20 cellular contexts compared by ENCODE assay signal in genomic region chr20:63533871-63534393, GRCh38. TPM values are rescaled to one million over a fixed set of nuclear protein-coding genes. Genes with fewer than 3 reads are reported as not detected.
DNase-seq lines count a peak whose midpoint lies in the region; ATAC-seq, FAIRE-seq and TF ChIP-seq lines count a peak whose summit lies in the region.
"Had no signal": no experiment of that assay in that cellular context is flagged by ENCODE, and none has a peak within 500 bp of the region (broad histone marks: within the 10 kb centered on the region; RNA-seq: fewer than 3 reads in every experiment).

No MANE protein-coding gene starts in this region.

- no peak overlapping the region for H3K9ac ChIP-seq in HepG2 (ENCODE audit: insufficient read depth, low read depth, low read length)

- H3K4me3 ChIP-seq in HepG2 (replicated peaks in 1 of 3; ENCODE audit: insufficient read depth in 1 of 3, low read depth in 2 of 3, low read length in 3 of 3) (peak overlapping the region in 1 of 3 experiments; percentile 14; a peak in 1 of 6 replicates), transverse colon (no peak overlapping the region)
- H3K4me3 ChIP-seq: gastrocnemius medialis, SJSA1 had no signal

- peaks cover 9% of the 10 kb centered on the region for H3K4me1 Mint-ChIP-seq in activated T-cell treated with anti-CD3 and anti-CD28 coated beads, Interleukin-2, amount 50 U/mL, for 4 hours (ENCODE audit: low read depth)
- H3K4me1 Mint-ChIP-seq in MCF 10A (ENCODE audit: insufficient read depth, unreplicated experiment) = peaks cover 21% of the 10 kb centered on the region

- H3K4me3 Mint-ChIP-seq in activated T-cell treated with anti-CD3 and anti-CD28 coated beads, Interleukin-2, amount 50 U/mL, for 4 hours = no peak overlapping the region
- H3K4me3 Mint-ChIP-seq in MCF 10A (ENCODE audit: unreplicated experiment) = no peak overlapping the region
- H3K4me3 Mint-ChIP-seq: effector memory CD8-positive, alpha-beta T cell had no signal

- H4K20me1 ChIP-seq in HepG2 (ENCODE audit: insufficient read depth, low read length) = peaks cover 4% of the 10 kb centered on the region; the same call in 1 of the 2 replicates

- H3K4me1 ChIP-seq in HepG2 (ENCODE audit: insufficient read depth, low read length) (peaks cover 42% of the 10 kb centered on the region), transverse colon (peaks cover 14 to 54% (median 34%) of the 10 kb centered on the region in 4 donors)

- no peaks in the 10 kb centered on the region for H3K27me3 Mint-ChIP-seq in activated T-cell treated with anti-CD3 and anti-CD28 coated beads, Interleukin-2, amount 50 U/mL, for 4 hours (ENCODE audit: low read depth)
- H3K27me3 Mint-ChIP-seq in MCF 10A (ENCODE audit: insufficient read depth, unreplicated experiment) = no peaks in the 10 kb centered on the region
- H3K27me3 Mint-ChIP-seq: effector memory CD8-positive, alpha-beta T cell had no signal

- in situ Hi-C loops in HepG2 (cut with HindIII; ENCODE audit: extremely low pct_ligation_motif_present, low pct_unique_long_range_greater_than_20kb) (no loop called here), transverse colon (cut with MboI; ENCODE audit: low pct_ligation_motif_present in 1 of 4, low pct_unique_long_range_greater_than_20kb in 1 of 4, low sequenced_read_pairs in 3 of 4) (loop anchor here in 1 of 4 donors (25.0 kb wide), 1 partner anchor 103 kb away; the partner anchor contains the start of gene GMEB2)

- BruUV-seq in MCF 10A (replicated peaks; lab: Mats Ljungman, UMichigan) (no TSS peak), HepG2 (replicated peaks; lab: Mats Ljungman, UMichigan) (no TSS peak)

- H3K9me3 ChIP-seq in HepG2 (ENCODE audit: low read length) (no peaks in the 10 kb centered on the region), transverse colon (no peaks in the 10 kb centered on the region)
- H3K9me3 ChIP-seq: gastrocnemius medialis, SJSA1 had no signal

- WGBS in HepG2 (ENCODE audit: low lambda C conversion rate) = 38% methylated on average over 27 of the region's 28 CpGs
- WGBS in transverse colon (ENCODE audit: low coverage in 1 of 2), 2 donors = 55% methylated on average over 13 of the region's 28 CpGs; no CpG with 5 or more reads in 1 of the 2 donors

- TF ChIP-seq CTCF in MCF 10A (IDR thresholded peaks at IDR 0.05; ENCODE audit: unreplicated experiment) (no peak), HepG2 (CRISPR knock-in tag; IDR thresholded peaks at IDR 0.05) (no peak), transverse colon (IDR thresholded peaks at IDR 0.05) (no peak)

- intact Hi-C loops in MCF 10A (cut with micrococcal nuclease) = loop anchor here (10.0 kb wide), 1 partner anchor 111 kb away; no protein-coding TSS in a partner anchor
- intact Hi-C loops in HepG2 (cut with micrococcal nuclease; ENCODE audit: unreplicated experiment) = loop anchor here (10.0 kb wide), 1 partner anchor 121 kb away; the partner anchor contains the start of genes RTEL1 and STMN3
- intact Hi-C loops in transverse colon (cut with DNase I; ENCODE audit: low total_unique reads) = loop anchor here (10.0 kb wide), 1 partner anchor 251 kb away; no protein-coding TSS in a partner anchor

- no peak for ATAC-seq in activated T-cell treated with anti-CD3 and anti-CD28 coated beads, Interleukin-2, amount 50 U/mL, for 4 hours
- ATAC-seq in HepG2 = no peak
- ATAC-seq: effector memory CD8-positive, alpha-beta T cell; gastrocnemius medialis had no signal

- no peaks in the 10 kb centered on the region for H3K79me2 ChIP-seq in HepG2 (ENCODE audit: insufficient read depth, low read length)

- H3K27me3 ChIP-seq in HepG2 (ENCODE audit: control insufficient read depth in 1 of 2, insufficient read depth in 2 of 2, low read length in 2 of 2) (peaks cover 38 to 62% of the 10 kb centered on the region in 2 experiments), transverse colon (peaks cover 10% of the 10 kb centered on the region)

- H3K27ac Mint-ChIP-seq in MCF 10A (ENCODE audit: low read depth, unreplicated experiment) = no peak overlapping the region

- H3K27ac ChIP-seq in HepG2 (ENCODE audit: extremely low read length, insufficient read depth, low read length) (no peak overlapping the region), transverse colon (peak overlapping the region; percentile 85 to 97 (median 88))
- H3K27ac ChIP-seq: gastrocnemius medialis, SJSA1 had no signal

- FAIRE-seq in HepG2 (lab: Jason Lieb, UNC) = no peak
- FAIRE-seq: TTC549 had no signal

- CTCF ChIA-PET in MCF 10A (lab: Yijun Ruan, JAX) (interaction anchor here (1.0 kb wide), 1 partner anchor 12 kb away, joined by 3 read pairs; no protein-coding TSS in a partner anchor), HepG2 (lab: Yijun Ruan, JAX; ENCODE audit: low intra/inter-chr PET ratio, low total read pairs) (no interaction called here)

- TF ChIP-seq EP300 in HepG2 (IDR thresholded peaks at IDR 0.05; ENCODE audit: low read depth in 2 of 2, low read length in 2 of 2) (no peak), HepG2 (CRISPR knock-in tag; IDR thresholded peaks at IDR 0.05; ENCODE audit: borderline replicate concordance) (no peak), transverse colon (IDR thresholded peaks at IDR 0.05; ENCODE audit: low read depth) (no peak)

- DNase-seq in activated T-cell treated with anti-CD3 and anti-CD28 coated beads, Interleukin-2, amount 50 U/mL, for 1 hour = peak; percentile 16
- no peak for DNase-seq in activated T-cell treated with anti-CD3 and anti-CD28 coated beads, Interleukin-2, amount 50 U/mL, for 4 hours
- DNase-seq in MCF 10A (ENCODE audit: unreplicated experiment) (peak; percentile 74), HepG2 (ENCODE audit: low spot score) (no peak), transverse colon (peak; percentile 89), NCI-H82 treated with DMSO at 0.1 percent for 48 hours (lab: John Stamatoyannopoulos, UW; ENCODE audit: unreplicated experiment) (no peak), GM03348 (ENCODE audit: low spot score) (no peak), NCI-H1048 (lab: John Stamatoyannopoulos, UW) (no peak)
- DNase-seq: effector memory CD8-positive, alpha-beta T cell; gastrocnemius medialis; GF-D8; MV-4-11; NCI-H2171 treated with DMSO at 0.1 percent for 48 hours; stimulated activated CD4-positive, alpha-beta T cell treated with anti-CD3 and anti-CD28 coated beads, Interleukin-2, amount 100 ng/mL, for 24 hours; stimulated activated CD8-positive, alpha-beta memory T cell treated with anti-CD3 and anti-CD28 coated beads, Interleukin-4, amount 100 ng/mL, for 48 hours; trophoblast cell had no signal

- TF ChIP-seq POLR2A in HepG2 (IDR thresholded peaks at IDR 0.05; ENCODE audit: insufficient read depth in 1 of 2, low read depth in 2 of 2, low read length in 2 of 2) (no peak), transverse colon (IDR thresholded peaks at IDR 0.05) (peak; percentile 82)

- H3K36me3 ChIP-seq in HepG2 (replicated peaks in 1 of 2; ENCODE audit: control insufficient read depth in 1 of 2, insufficient read depth in 2 of 2, low read length in 2 of 2) = no peaks in the 10 kb centered on the region
- no peaks in the 10 kb centered on the region for H3K36me3 ChIP-seq in transverse colon
- H3K36me3 ChIP-seq: gastrocnemius medialis, SJSA1 had no signal

- no peaks in the 10 kb centered on the region for H3K36me3 Mint-ChIP-seq in activated T-cell treated with anti-CD3 and anti-CD28 coated beads, Interleukin-2, amount 50 U/mL, for 4 hours (ENCODE audit: insufficient read depth)
- H3K36me3 Mint-ChIP-seq in MCF 10A (ENCODE audit: insufficient read depth, unreplicated experiment) = no peaks in the 10 kb centered on the region

- TF ChIP-seq RAD21 in HepG2 (CRISPR knock-in tag; IDR thresholded peaks at IDR 0.05) = no peak

- H2AFZ ChIP-seq in HepG2 (ENCODE audit: low read length) = no peak overlapping the region

- POLR2A ChIA-PET in MCF 10A (lab: Yijun Ruan, JAX) (interaction anchor here (0.6 to 11.8 kb wide), 11 partner anchors 8 to 447 kb away, joined by 3 to 124 read pairs (median 4); partner anchors contain the start of genes GMEB2, PPDPF, PRPF6 and TPD52L2), HepG2 (lab: Yijun Ruan, JAX) (interaction anchor here (1.5 to 2.7 kb wide), 3 partner anchors 11 to 92 kb away, joined by 3 to 9 read pairs (median 5); partner anchors contain the start of gene PPDPF)

- no peaks in the 10 kb centered on the region for H3K9me3 Mint-ChIP-seq in activated T-cell treated with anti-CD3 and anti-CD28 coated beads, Interleukin-2, amount 50 U/mL, for 4 hours
- H3K9me3 Mint-ChIP-seq in MCF 10A (ENCODE audit: unreplicated experiment) = no peaks in the 10 kb centered on the region
- H3K9me3 Mint-ChIP-seq: effector memory CD8-positive, alpha-beta T cell had no signal

- H3K4me2 ChIP-seq in HepG2 (ENCODE audit: low read depth, low read length) = peak overlapping the region; percentile 10; the same call in 1 of the 2 replicates

RNA-seq across cellular contexts. Expression of gene PTK6, which starts 3.2 kb away (rescaled TPM):
- under 1 TPM; 0.13 to 0.21 (median 0.16) TPM for total RNA-seq in activated T-cell treated with anti-CD3 and anti-CD28 coated beads, Interleukin-2, amount 50 U/mL, for 4 hours
- total RNA-seq in MCF 10A (2022) (3.8 and 4.4 TPM in 2 replicates), HepG2 (2016; rRNA removed; fragmentation: Illumina TruSeq; extraction: Trizol) (not detected in 2 replicates), transverse colon (100 to 1,000 TPM in 2 of 4 donors, 10 to 100 TPM in 2; 90.5 to 147 (median 103) TPM)
- total RNA-seq in HepG2 (2016; cell fraction: cytosol; rRNA removed; fragmentation: Illumina TruSeq; extraction: Trizol; ENCODE audit: low read depth) = not detected in 2 replicates
- total RNA-seq in HepG2 (2016; cell fraction: insoluble cytoplasmic fraction; rRNA removed; fragmentation: Illumina TruSeq; extraction: Trizol) = not detected in 2 replicates
- not detected in 2 replicates for total RNA-seq in HepG2 (2016; cell fraction: membrane; rRNA removed; fragmentation: Illumina TruSeq; extraction: Trizol)
- total RNA-seq in HepG2 (2016; cell fraction: nucleus; rRNA removed; fragmentation: Illumina TruSeq; extraction: Trizol) = not detected in 2 replicates
- 0.07 and 0.08 TPM in 2 replicates for polyA plus RNA-seq in HepG2 (2011; rRNA removed)
- 0.05 and 0.08 TPM in 2 replicates for polyA plus RNA-seq in HepG2 (2011; cell fraction: cytosol; rRNA removed)
- polyA plus RNA-seq in HepG2 (2011; cell fraction: nucleus; rRNA removed) = 0.27 and 0.42 TPM in 2 replicates
- 0.09 and 0.11 TPM in 2 replicates for polyA plus RNA-seq in HepG2 (2012)
- not detected in 2 replicates for polyA plus RNA-seq in HepG2 (2016; cell fraction: cytosol; fragmentation: Illumina TruSeq; extraction: Trizol; ENCODE audit: low read depth)
- polyA plus RNA-seq in HepG2 (2016; cell fraction: insoluble cytoplasmic fraction; fragmentation: Illumina TruSeq; extraction: Trizol; ENCODE audit: low read depth) = not detected in 2 replicates
- polyA plus RNA-seq in HepG2 (2016; cell fraction: membrane; fragmentation: Illumina TruSeq; extraction: Trizol; ENCODE audit: low read depth) = not detected in 2 replicates
- not detected in 2 replicates for polyA plus RNA-seq in HepG2 (2016; cell fraction: nucleus; fragmentation: Illumina TruSeq; extraction: Trizol; ENCODE audit: insufficient read depth, low read depth)
- 0.18 and 9.4 TPM in 2 replicates for polyA minus RNA-seq in HepG2 (2011; rRNA and poly(A)+ RNA removed; ENCODE audit: low replicate concordance)
- not detected in 2 replicates for polyA minus RNA-seq in HepG2 (2011; cell fraction: cytosol; rRNA and poly(A)+ RNA removed)
- 0.12 and 0.13 TPM in 2 replicates for polyA minus RNA-seq in HepG2 (2011; cell fraction: nucleus; rRNA and poly(A)+ RNA removed)
- total RNA-seq: SJSA1 had no signal

RNA-seq across cellular contexts. Expression of gene PPDPF, which starts 13.4 kb away (rescaled TPM):
- 100 to 1,000 TPM; 137 to 171 (median 165) TPM for total RNA-seq in activated T-cell treated with anti-CD3 and anti-CD28 coated beads, Interleukin-2, amount 50 U/mL, for 4 hours
- total RNA-seq in MCF 10A (2022) (315 and 355 TPM in 2 replicates), HepG2 (2016; rRNA removed; fragmentation: Illumina TruSeq; extraction: Trizol) (6.0 and 7.0 TPM in 2 replicates), transverse colon (100 to 1,000 TPM; 320 to 695 (median 517) TPM)
- 21.9 and 23.8 TPM in 2 replicates for total RNA-seq in HepG2 (2016; cell fraction: cytosol; rRNA removed; fragmentation: Illumina TruSeq; extraction: Trizol; ENCODE audit: low read depth)
- 4.3 and 5.4 TPM in 2 replicates for total RNA-seq in HepG2 (2016; cell fraction: insoluble cytoplasmic fraction; rRNA removed; fragmentation: Illumina TruSeq; extraction: Trizol)
- 16.4 and 22.5 TPM in 2 replicates for total RNA-seq in HepG2 (2016; cell fraction: membrane; rRNA removed; fragmentation: Illumina TruSeq; extraction: Trizol)
- 5.4 and 6.2 TPM in 2 replicates for total RNA-seq in HepG2 (2016; cell fraction: nucleus; rRNA removed; fragmentation: Illumina TruSeq; extraction: Trizol)
- polyA plus RNA-seq in HepG2 (2011; rRNA removed) = 1.8 and 2.2 TPM in 2 replicates
- polyA plus RNA-seq in HepG2 (2011; cell fraction: cytosol; rRNA removed) = 2.4 and 6.2 TPM in 2 replicates
- polyA plus RNA-seq in HepG2 (2011; cell fraction: nucleus; rRNA removed) = 6.3 and 9.5 TPM in 2 replicates
- 12.0 and 18.6 TPM in 2 replicates for polyA plus RNA-seq in HepG2 (2012)
- 606 and 718 TPM in 2 replicates for polyA plus RNA-seq in HepG2 (2016; cell fraction: cytosol; fragmentation: Illumina TruSeq; extraction: Trizol; ENCODE audit: low read depth)
- polyA plus RNA-seq in HepG2 (2016; cell fraction: insoluble cytoplasmic fraction; fragmentation: Illumina TruSeq; extraction: Trizol; ENCODE audit: low read depth) = 42.4 and 57.7 TPM in 2 replicates
- polyA plus RNA-seq in HepG2 (2016; cell fraction: membrane; fragmentation: Illumina TruSeq; extraction: Trizol; ENCODE audit: low read depth) = 288 and 295 TPM in 2 replicates
- polyA plus RNA-seq in HepG2 (2016; cell fraction: nucleus; fragmentation: Illumina TruSeq; extraction: Trizol; ENCODE audit: insufficient read depth, low read depth) = 40.1 and 40.2 TPM in 2 replicates
- polyA minus RNA-seq in HepG2 (2011; rRNA and poly(A)+ RNA removed; ENCODE audit: low replicate concordance) = 8.4 and 13.9 TPM in 2 replicates
- polyA minus RNA-seq in HepG2 (2011; cell fraction: cytosol; rRNA and poly(A)+ RNA removed) = 15.8 and 39.4 TPM in 2 replicates
- polyA minus RNA-seq in HepG2 (2011; cell fraction: nucleus; rRNA and poly(A)+ RNA removed) = 4.5 and 4.8 TPM in 2 replicates

RNA-seq across cellular contexts. Expression of gene SRMS, which starts 13.6 kb away (rescaled TPM):
- total RNA-seq in activated T-cell treated with anti-CD3 and anti-CD28 coated beads, Interleukin-2, amount 50 U/mL, for 4 hours = not detected
- total RNA-seq in MCF 10A (2022) = 0.81 and 1.4 TPM in 2 replicates
- not detected in 2 replicates for total RNA-seq in HepG2 (2016; rRNA removed; fragmentation: Illumina TruSeq; extraction: Trizol)
- not detected in 2 replicates for total RNA-seq in HepG2 (2016; cell fraction: cytosol; rRNA removed; fragmentation: Illumina TruSeq; extraction: Trizol; ENCODE audit: low read depth)
- not detected in 2 replicates for total RNA-seq in HepG2 (2016; cell fraction: insoluble cytoplasmic fraction; rRNA removed; fragmentation: Illumina TruSeq; extraction: Trizol)
- not detected in 2 replicates for total RNA-seq in HepG2 (2016; cell fraction: membrane; rRNA removed; fragmentation: Illumina TruSeq; extraction: Trizol)
- not detected in 2 replicates for total RNA-seq in HepG2 (2016; cell fraction: nucleus; rRNA removed; fragmentation: Illumina TruSeq; extraction: Trizol)
- polyA plus RNA-seq in HepG2 (2011; rRNA removed) = 0.09 TPM in 1 of 2 replicates, not detected in the other
- not detected in 2 replicates for polyA plus RNA-seq in HepG2 (2011; cell fraction: cytosol; rRNA removed)
- 0.10 and 0.37 TPM in 2 replicates for polyA plus RNA-seq in HepG2 (2011; cell fraction: nucleus; rRNA removed)
- 0.17 TPM in 1 of 2 replicates, not detected in the other for polyA plus RNA-seq in HepG2 (2012)
- polyA plus RNA-seq in HepG2 (2016; cell fraction: cytosol; fragmentation: Illumina TruSeq; extraction: Trizol; ENCODE audit: low read depth) = not detected in 2 replicates
- not detected in 2 replicates for polyA plus RNA-seq in HepG2 (2016; cell fraction: insoluble cytoplasmic fraction; fragmentation: Illumina TruSeq; extraction: Trizol; ENCODE audit: low read depth)
- not detected in 2 replicates for polyA plus RNA-seq in HepG2 (2016; cell fraction: membrane; fragmentation: Illumina TruSeq; extraction: Trizol; ENCODE audit: low read depth)
- not detected in 2 replicates for polyA plus RNA-seq in HepG2 (2016; cell fraction: nucleus; fragmentation: Illumina TruSeq; extraction: Trizol; ENCODE audit: insufficient read depth, low read depth)
- 0.28 TPM in 1 of 2 replicates, not detected in the other for polyA minus RNA-seq in HepG2 (2011; rRNA and poly(A)+ RNA removed; ENCODE audit: low replicate concordance)
- polyA minus RNA-seq in HepG2 (2011; cell fraction: cytosol; rRNA and poly(A)+ RNA removed) = not detected in 2 replicates
- not detected in 2 replicates for polyA minus RNA-seq in HepG2 (2011; cell fraction: nucleus; rRNA and poly(A)+ RNA removed)
- total RNA-seq in transverse colon = under 1 TPM in 1 of 4 donors, not detected in 3; 0.79 TPM
- total RNA-seq: activated CD8-positive, alpha-beta memory T cell treated with anti-CD3 and anti-CD28 coated beads for 36 hours; gastrocnemius medialis; myocyte; SJSA1 had no signal

RNA-seq across cellular contexts. Expression of gene FNDC11, which starts 20.0 kb away (rescaled TPM):
- under 1 TPM; 0.13 to 0.19 (median 0.18) TPM for total RNA-seq in activated T-cell treated with anti-CD3 and anti-CD28 coated beads, Interleukin-2, amount 50 U/mL, for 4 hours
- total RNA-seq in MCF 10A (2022) (2.4 and 3.9 TPM in 2 replicates), HepG2 (2016; rRNA removed; fragmentation: Illumina TruSeq; extraction: Trizol) (not detected in 2 replicates), transverse colon (not detected)
- total RNA-seq in HepG2 (2016; cell fraction: cytosol; rRNA removed; fragmentation: Illumina TruSeq; extraction: Trizol; ENCODE audit: low read depth) = not detected in 2 replicates
- total RNA-seq in HepG2 (2016; cell fraction: insoluble cytoplasmic fraction; rRNA removed; fragmentation: Illumina TruSeq; extraction: Trizol) = not detected in 2 replicates
- total RNA-seq in HepG2 (2016; cell fraction: membrane; rRNA removed; fragmentation: Illumina TruSeq; extraction: Trizol) = not detected in 2 replicates
- not detected in 2 replicates for total RNA-seq in HepG2 (2016; cell fraction: nucleus; rRNA removed; fragmentation: Illumina TruSeq; extraction: Trizol)
- 0.07 and 0.13 TPM in 2 replicates for polyA plus RNA-seq in HepG2 (2011; rRNA removed)
- polyA plus RNA-seq in HepG2 (2011; cell fraction: cytosol; rRNA removed) = 0.19 and 0.23 TPM in 2 replicates
- polyA plus RNA-seq in HepG2 (2011; cell fraction: nucleus; rRNA removed) = 0.45 and 0.48 TPM in 2 replicates
- 0.05 TPM in 1 of 2 replicates, not detected in the other for polyA plus RNA-seq in HepG2 (2012)
- not detected in 2 replicates for polyA plus RNA-seq in HepG2 (2016; cell fraction: cytosol; fragmentation: Illumina TruSeq; extraction: Trizol; ENCODE audit: low read depth)
- not detected in 2 replicates for polyA plus RNA-seq in HepG2 (2016; cell fraction: insoluble cytoplasmic fraction; fragmentation: Illumina TruSeq; extraction: Trizol; ENCODE audit: low read depth)
- polyA plus RNA-seq in HepG2 (2016; cell fraction: membrane; fragmentation: Illumina TruSeq; extraction: Trizol; ENCODE audit: low read depth) = not detected in 2 replicates
- polyA plus RNA-seq in HepG2 (2016; cell fraction: nucleus; fragmentation: Illumina TruSeq; extraction: Trizol; ENCODE audit: insufficient read depth, low read depth) = not detected in 2 replicates
- polyA minus RNA-seq in HepG2 (2011; rRNA and poly(A)+ RNA removed; ENCODE audit: low replicate concordance) = 0.10 and 0.84 TPM in 2 replicates
- polyA minus RNA-seq in HepG2 (2011; cell fraction: cytosol; rRNA and poly(A)+ RNA removed) = not detected in 2 replicates
- not detected in 2 replicates for polyA minus RNA-seq in HepG2 (2011; cell fraction: nucleus; rRNA and poly(A)+ RNA removed)

RNA-seq across cellular contexts. Expression of gene EEF1A2, which starts 35.0 kb away (rescaled TPM):
- total RNA-seq in activated T-cell treated with anti-CD3 and anti-CD28 coated beads, Interleukin-2, amount 50 U/mL, for 4 hours = under 1 TPM; 0.63 to 0.96 (median 0.74) TPM
- total RNA-seq in MCF 10A (2022) (3.3 and 9.9 TPM in 2 replicates), HepG2 (2016; rRNA removed; fragmentation: Illumina TruSeq; extraction: Trizol) (0.36 and 0.44 TPM in 2 replicates), transverse colon (1 to 10 TPM in 3 of 4 donors, under 1 TPM in 1; 0.75 to 5.0 (median 3.3) TPM)
- 0.51 TPM in 1 of 2 replicates, not detected in the other for total RNA-seq in HepG2 (2016; cell fraction: cytosol; rRNA removed; fragmentation: Illumina TruSeq; extraction: Trizol; ENCODE audit: low read depth)
- total RNA-seq in HepG2 (2016; cell fraction: insoluble cytoplasmic fraction; rRNA removed; fragmentation: Illumina TruSeq; extraction: Trizol) = 0.18 and 0.37 TPM in 2 replicates
- 0.90 and 1.00 TPM in 2 replicates for total RNA-seq in HepG2 (2016; cell fraction: membrane; rRNA removed; fragmentation: Illumina TruSeq; extraction: Trizol)
- total RNA-seq in HepG2 (2016; cell fraction: nucleus; rRNA removed; fragmentation: Illumina TruSeq; extraction: Trizol) = 0.22 and 0.47 TPM in 2 replicates
- 0.87 and 1.8 TPM in 2 replicates for polyA plus RNA-seq in HepG2 (2011; rRNA removed)
- 1.6 and 1.7 TPM in 2 replicates for polyA plus RNA-seq in HepG2 (2011; cell fraction: cytosol; rRNA removed)
- 2.6 and 2.9 TPM in 2 replicates for polyA plus RNA-seq in HepG2 (2011; cell fraction: nucleus; rRNA removed)
- polyA plus RNA-seq in HepG2 (2012) = 1.0 and 4.0 TPM in 2 replicates
- 0.58 and 0.81 TPM in 2 replicates for polyA plus RNA-seq in HepG2 (2016; cell fraction: cytosol; fragmentation: Illumina TruSeq; extraction: Trizol; ENCODE audit: low read depth)
- polyA plus RNA-seq in HepG2 (2016; cell fraction: insoluble cytoplasmic fraction; fragmentation: Illumina TruSeq; extraction: Trizol; ENCODE audit: low read depth) = 0.54 and 1.5 TPM in 2 replicates
- 0.81 and 1.1 TPM in 2 replicates for polyA plus RNA-seq in HepG2 (2016; cell fraction: membrane; fragmentation: Illumina TruSeq; extraction: Trizol; ENCODE audit: low read depth)
- 1.2 and 1.5 TPM in 2 replicates for polyA plus RNA-seq in HepG2 (2016; cell fraction: nucleus; fragmentation: Illumina TruSeq; extraction: Trizol; ENCODE audit: insufficient read depth, low read depth)
- polyA minus RNA-seq in HepG2 (2011; rRNA and poly(A)+ RNA removed; ENCODE audit: low replicate concordance) = 1.4 and 21.5 TPM in 2 replicates
- 1.1 and 3.3 TPM in 2 replicates for polyA minus RNA-seq in HepG2 (2011; cell fraction: cytosol; rRNA and poly(A)+ RNA removed)
- 0.75 and 1.0 TPM in 2 replicates for polyA minus RNA-seq in HepG2 (2011; cell fraction: nucleus; rRNA and poly(A)+ RNA removed)

Comparison
In these comparisons a context has a peak if more than half of its experiments do, and no peak if none do; other contexts are left out.
1. DNase-seq: peak in activated T-cell treated with anti-CD3 and anti-CD28 coated beads, Interleukin-2, amount 50 U/mL, for 1 hour (single experiment), MCF 10A (single experiment) and transverse colon (single experiment); none in activated T-cell treated with anti-CD3 and anti-CD28 coated beads, Interleukin-2, amount 50 U/mL, for 4 hours (single experiment), HepG2 (single experiment), NCI-H82 treated with DMSO at 0.1 percent for 48 hours (single experiment), GM03348 (single experiment) and NCI-H1048 (single experiment).
2. RNA of gene PTK6, which starts 3.2 kb away (total RNA-seq): 90.5 to 147 TPM in transverse colon; 3.8 to 4.4 TPM in MCF 10A, 0.13 to 0.21 TPM in activated T-cell treated with anti-CD3 and anti-CD28 coated beads, Interleukin-2, amount 50 U/mL, for 4 hours and not detected in HepG2; every median in the first group is over 10 times any median in the second.
3. RNA of gene PPDPF, which starts 13.4 kb away (total RNA-seq): 320 to 695 TPM in transverse colon, 315 to 355 TPM in MCF 10A and 137 to 171 TPM in activated T-cell treated with anti-CD3 and anti-CD28 coated beads, Interleukin-2, amount 50 U/mL, for 4 hours; 4.3 to 23.8 TPM in HepG2; every median in the first group is over 4 times any median in the second.